Comparison of ENCODE assay signal across 26 cellular contexts in the genomic region with DNA sequence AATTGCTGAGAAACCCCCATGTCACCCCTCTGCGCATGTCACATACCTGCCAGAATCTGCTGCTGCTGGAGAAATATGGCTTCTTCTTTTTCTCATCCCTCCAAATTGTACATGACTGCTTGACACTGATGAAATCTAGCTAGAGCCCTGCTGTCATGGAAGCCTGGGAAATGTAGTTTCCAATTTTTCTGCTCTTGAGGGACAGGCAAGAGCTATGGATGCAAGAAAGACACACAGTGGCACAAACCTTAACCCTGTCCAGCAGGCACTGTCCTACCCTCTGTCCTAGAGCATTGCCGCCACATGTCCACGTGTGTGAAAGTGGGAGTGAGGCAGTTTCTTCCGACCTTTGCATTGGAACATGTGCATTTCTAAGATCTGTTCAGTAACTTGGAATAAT.
"Had no signal": no experiment of that assay in that cellular context is flagged by ENCODE, and none has a peak within 500 bp of the region (broad histone marks: within the 10 kb centered on the region; RNA-seq: fewer than 3 reads in every experiment).

No MANE protein-coding gene starts in this region.

- H3K27ac Mint-ChIP-seq: activated naive CD8-positive, alpha-beta T cell; activated T-cell treated with anti-CD3 and anti-CD28 coated beads, Interleukin-2, amount 50 U/mL, for 24 hours; activated T-helper 17 cell treated with anti-CD3 and anti-CD28 coated beads, Interleukin-2, amount 50 U/mL, for 72 hours; natural killer cell treated with Interleukin-12 subunit alpha and Interleukin-12 subunit beta and Interleukin-15 and Interleukin-18, amount 100 ng/mL, for 72 hours; T-cell; T-helper 2 cell treated with Interferon-gamma antibody and Interleukin-4, amounts not matched to agents 5 μg/mL and 100 μg/mL, for 36 hours had no signal

- H3K4me2 ChIP-seq: hepatocyte had no signal

- H3K4me3 Mint-ChIP-seq: activated naive CD8-positive, alpha-beta T cell; activated T-cell treated with anti-CD3 and anti-CD28 coated beads, Interleukin-2, amount 50 U/mL, for 24 hours; activated T-helper 17 cell treated with anti-CD3 and anti-CD28 coated beads, Interleukin-2, amount 50 U/mL, for 72 hours; natural killer cell treated with Interleukin-12 subunit alpha and Interleukin-12 subunit beta and Interleukin-15 and Interleukin-18, amount 100 ng/mL, for 72 hours; T-cell; T-helper 2 cell treated with Interferon-gamma antibody and Interleukin-4, amounts not matched to agents 5 μg/mL and 100 μg/mL, for 36 hours had no signal

- H3K36me3 Mint-ChIP-seq: activated naive CD8-positive, alpha-beta T cell; natural killer cell treated with Interleukin-12 subunit alpha and Interleukin-12 subunit beta and Interleukin-15 and Interleukin-18, amount 100 ng/mL, for 72 hours; T-cell had no signal

- H3K79me2 ChIP-seq: hepatocyte had no signal

- H3K27me3 Mint-ChIP-seq: activated naive CD8-positive, alpha-beta T cell; activated T-cell treated with anti-CD3 and anti-CD28 coated beads, Interleukin-2, amount 50 U/mL, for 24 hours; natural killer cell treated with Interleukin-12 subunit alpha and Interleukin-12 subunit beta and Interleukin-15 and Interleukin-18, amount 100 ng/mL, for 72 hours; T-cell had no signal

- ATAC-seq: activated T-helper 17 cell treated with anti-CD3 and anti-CD28 coated beads, Interleukin-2, amount 50 U/mL, for 72 hours; left lung; natural killer cell treated with Interleukin-12 subunit alpha and Interleukin-12 subunit beta and Interleukin-15 and Interleukin-18, amount 100 ng/mL, for 72 hours; T-cell had no signal

- H3K36me3 ChIP-seq: adrenal gland, ascending aorta, colonic mucosa, esophagus muscularis mucosa, left lung, spleen, thoracic aorta, upper lobe of left lung had no signal

- H3K4me1 Mint-ChIP-seq: activated T-helper 17 cell treated with anti-CD3 and anti-CD28 coated beads, Interleukin-2, amount 50 U/mL, for 72 hours; T-cell had no signal

- DNase-seq: activated CD4-positive, alpha-beta T cell treated with anti-CD3 and anti-CD28 coated beads, Interleukin-2, amount 50 U/mL, for 1 hour; activated CD4-positive, CD25-positive, alpha-beta regulatory T cell treated with anti-CD3 and anti-CD28 coated beads, Interleukin-2, amount 50 U/mL, for 72 hours; activated naive CD4-positive, alpha-beta T cell; activated T-cell treated with anti-CD3 and anti-CD28 coated beads, Interleukin-2, amount 50 U/mL, for 24 hours; adrenal gland; central memory CD4-positive, alpha-beta T cell; colonic mucosa; glutamatergic neuron; kidney glomerular epithelial cell; left lung; posterior cingulate gyrus; spleen; stimulated activated CD4-positive, alpha-beta T cell treated with anti-CD3 and anti-CD28 coated beads, Interleukin-4, amount 100 ng/mL, for 1 hour; stimulated activated naive CD4-positive, alpha-beta T cell treated with Interleukin-2 at 50 U/mL for 16 hours; T-cell; upper lobe of left lung had no signal

- H3K9me3 ChIP-seq: adrenal gland, ascending aorta, colonic mucosa, esophagus muscularis mucosa, left lung, spleen, thoracic aorta, upper lobe of left lung had no signal

- H3K9me3 Mint-ChIP-seq: activated T-cell treated with anti-CD3 and anti-CD28 coated beads, Interleukin-2, amount 50 U/mL, for 24 hours; T-cell; T-helper 2 cell treated with Interferon-gamma antibody and Interleukin-4, amounts not matched to agents 5 μg/mL and 100 μg/mL, for 36 hours had no signal

- H2AFZ ChIP-seq: hepatocyte had no signal

- H3K27me3 ChIP-seq: adrenal gland, ascending aorta, colonic mucosa, dorsolateral prefrontal cortex, esophagus muscularis mucosa, hepatocyte, left lung, spleen, upper lobe of left lung had no signal

- H3K4me1 ChIP-seq: adrenal gland, ascending aorta, colonic mucosa, esophagus muscularis mucosa, left lung, spleen, upper lobe of left lung had no signal

- H3K4me3 ChIP-seq: adrenal gland, ascending aorta, colonic mucosa, esophagus muscularis mucosa, hepatocyte, left lung, spleen, thoracic aorta, upper lobe of left lung had no signal

- H3K27ac ChIP-seq: adrenal gland, ascending aorta, colonic mucosa, dorsolateral prefrontal cortex, esophagus muscularis mucosa, hepatocyte, left lung, spleen, thoracic aorta, upper lobe of left lung, VCaP had no signal
